8 cellular contexts compared by ENCODE assay signal in the genomic region with DNA sequence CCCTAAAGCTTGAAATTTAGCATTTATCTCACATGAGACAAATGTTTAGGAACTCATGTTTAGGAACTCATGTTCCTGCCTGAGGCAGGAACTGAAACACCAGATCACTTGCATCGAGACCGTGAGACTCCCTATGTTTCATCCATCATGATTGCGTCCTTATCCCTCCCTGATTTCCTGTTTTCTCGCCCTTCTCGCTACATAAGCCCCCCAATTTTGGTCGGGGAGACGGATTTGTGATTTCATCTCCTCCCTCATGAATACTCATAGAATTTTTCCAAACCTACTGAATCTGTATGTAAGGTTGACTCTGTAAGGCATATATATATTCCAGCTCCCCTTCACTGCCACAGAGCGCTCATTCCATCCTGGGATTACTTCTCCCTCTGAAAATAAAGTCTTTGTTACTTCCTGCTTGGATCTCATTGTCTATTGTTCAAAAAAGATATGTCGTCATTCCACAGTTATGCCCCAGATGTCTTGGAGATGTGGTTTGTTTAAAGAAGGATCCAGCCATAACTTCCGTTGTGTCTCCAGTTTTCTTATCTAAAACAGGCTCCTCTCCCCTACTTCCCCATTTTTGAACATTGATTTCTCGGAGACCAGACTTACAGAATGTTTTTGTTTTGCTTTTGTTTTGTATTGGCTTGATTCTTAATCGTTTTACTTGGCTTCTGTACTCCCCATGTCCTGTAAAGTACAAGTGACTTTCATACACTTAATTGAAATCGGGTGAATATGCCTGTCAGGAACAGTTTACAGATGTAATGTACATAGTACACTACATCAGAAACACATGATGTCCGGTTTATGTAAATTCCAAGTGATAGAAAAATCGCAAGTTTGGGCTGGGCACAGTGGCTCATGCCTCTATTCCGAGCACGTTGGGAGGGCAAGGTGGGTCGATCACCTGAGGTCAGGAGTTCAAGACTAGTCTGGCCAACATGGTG.
DNase-seq lines count a peak whose midpoint lies in the region; ATAC-seq and TF ChIP-seq lines count a peak whose summit lies in the region.

No MANE protein-coding gene starts in this region.

- ATAC-seq in GM19328 (IDR thresholded peaks at IDR 0.05; ENCODE audit: unreplicated experiment) (no peak), HG02840 (IDR thresholded peaks at IDR 0.05; ENCODE audit: low FRiP score, unreplicated experiment) (no peak)

- TF ChIP-seq CTCF in endothelial cell (IDR thresholded peaks at IDR 0.05; ENCODE audit: unreplicated experiment), result no peak

- no peak overlapping the region for H3K27ac Mint-ChIP-seq in endothelial cell (ENCODE audit: unreplicated experiment)

- peaks cover 3% of the 10 kb centered on the region for H3K36me3 Mint-ChIP-seq in endothelial cell (ENCODE audit: low read depth, unreplicated experiment)

- peak overlapping the region; percentile 100 for H3K4me3 ChIP-seq in GM08714 (ENCODE audit: low read length)

- H3K4me3 Mint-ChIP-seq in endothelial cell (ENCODE audit: unreplicated experiment), result no peak overlapping the region

- peak; percentile 79 for DNase-seq in SW480 (ENCODE audit: low spot score)
- DNase-seq in globus pallidus (ENCODE audit: low spot score), result peak; percentile 63
- peak; percentile 81 for DNase-seq in pulmonary artery endothelial cell (ENCODE audit: low read depth, low spot score)
- no peak for DNase-seq in endothelial cell (ENCODE audit: low spot score)

- H3K27ac ChIP-seq in KOPT-K1 (ENCODE audit: low read depth, low read length, poor library complexity, severe bottlenecking), result peak overlapping the region; percentile 93

- H3K9me3 ChIP-seq in KOPT-K1 (ENCODE audit: insufficient read depth, low read length, poor library complexity, severe bottlenecking), result no peaks in the 10 kb centered on the region

- peaks cover 9% of the 10 kb centered on the region for H3K27me3 Mint-ChIP-seq in endothelial cell (ENCODE audit: unreplicated experiment)

- no peaks in the 10 kb centered on the region for H3K9me3 Mint-ChIP-seq in endothelial cell (ENCODE audit: unreplicated experiment)

- H3K4me1 Mint-ChIP-seq in endothelial cell (ENCODE audit: unreplicated experiment), result peaks cover 11% of the 10 kb centered on the region

- H3K36me3 ChIP-seq in KOPT-K1 (ENCODE audit: insufficient read depth, low read length), result no peaks in the 10 kb centered on the region
